8 cellular contexts compared by ENCODE assay signal in the genomic region with DNA sequence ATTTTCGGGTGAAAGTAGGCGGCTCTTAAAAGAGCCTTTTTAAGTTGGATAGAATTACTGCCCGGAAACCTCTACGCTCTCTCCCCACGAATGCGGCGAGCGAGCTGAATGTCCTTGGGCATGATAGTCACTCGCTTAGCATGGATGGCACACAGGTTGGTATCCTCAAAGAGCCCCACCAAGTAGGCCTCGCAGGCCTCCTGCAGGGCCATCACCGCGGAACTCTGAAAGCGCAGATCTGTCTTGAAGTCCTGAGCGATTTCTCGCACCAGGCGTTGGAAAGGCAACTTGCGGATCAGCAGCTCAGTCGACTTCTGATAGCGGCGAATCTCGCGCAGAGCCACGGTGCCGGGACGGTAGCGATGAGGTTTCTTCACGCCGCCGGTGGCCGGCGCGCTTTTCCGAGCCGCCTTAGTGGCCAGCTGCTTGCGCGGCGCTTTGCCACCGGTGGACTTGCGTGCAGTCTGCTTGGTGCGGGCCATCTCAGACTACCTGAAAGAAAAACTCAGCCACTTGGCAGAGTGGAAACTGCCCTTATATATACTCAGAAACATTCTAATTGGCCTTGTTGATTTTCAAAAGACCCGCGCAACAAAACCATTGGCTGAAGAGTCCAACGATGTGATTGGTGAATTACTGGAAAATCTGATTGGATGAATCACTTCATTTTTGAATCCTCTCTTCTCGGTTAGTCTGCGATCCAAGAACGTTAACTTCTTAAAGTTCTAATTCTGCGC.
DNase-seq lines count a peak whose midpoint lies in the region; ATAC-seq and TF ChIP-seq lines count a peak whose summit lies in the region.

No MANE protein-coding gene starts in this region.

- CTCF ChIA-PET in CD4-positive, alpha-beta T cell (lab: Charles Lee): interaction anchor here (0.7 to 5.6 kb wide), 16 partner anchors 13 to 325 kb away, joined by 3 to 27 read pairs (median 5); a partner anchor contains a TSS

- no peaks in the 10 kb centered on the region for H3K36me3 ChIP-seq in left ventricle myocardium inferior

- peaks cover 7% of the 10 kb centered on the region for H3K4me1 Mint-ChIP-seq in CD4-positive, alpha-beta T cell (ENCODE audit: low read depth)
- peaks cover 30% of the 10 kb centered on the region for H3K4me1 Mint-ChIP-seq in activated naive CD8-positive, alpha-beta T cell treated with anti-CD3 and anti-CD28 coated beads, Interleukin-2, amount 50 U/mL, for 24 hours

- H3K9me3 ChIP-seq in CD4-positive, alpha-beta T cell (ENCODE audit: control insufficient read depth, low read length): no peaks in the 10 kb centered on the region
- no peaks in the 10 kb centered on the region for H3K9me3 ChIP-seq in left ventricle myocardium inferior (replicated peaks)

- no peaks in the 10 kb centered on the region for H3K9me3 Mint-ChIP-seq in CD4-positive, alpha-beta T cell
- no peaks in the 10 kb centered on the region for H3K9me3 Mint-ChIP-seq in activated naive CD8-positive, alpha-beta T cell treated with anti-CD3 and anti-CD28 coated beads, Interleukin-2, amount 50 U/mL, for 24 hours

- no peaks in the 10 kb centered on the region for H3K27me3 ChIP-seq in CD4-positive, alpha-beta T cell (ENCODE audit: control insufficient read depth, insufficient read depth, low read length)
- peaks cover 85% of the 10 kb centered on the region for H3K27me3 ChIP-seq in left ventricle myocardium inferior (ENCODE audit: low read depth)

- H3K4me1 ChIP-seq in left ventricle myocardium inferior: peaks cover 36% of the 10 kb centered on the region

- no peaks in the 10 kb centered on the region for H3K36me3 Mint-ChIP-seq in CD4-positive, alpha-beta T cell (ENCODE audit: low read depth)
- H3K36me3 Mint-ChIP-seq in activated naive CD8-positive, alpha-beta T cell treated with anti-CD3 and anti-CD28 coated beads, Interleukin-2, amount 50 U/mL, for 24 hours (ENCODE audit: low read depth): peaks cover 3% of the 10 kb centered on the region

- H3K4me3 ChIP-seq in left ventricle myocardium inferior: peak overlapping the region; percentile 62

- no peak overlapping the region for H3K4me3 Mint-ChIP-seq in CD4-positive, alpha-beta T cell
- H3K4me3 Mint-ChIP-seq in activated naive CD8-positive, alpha-beta T cell treated with anti-CD3 and anti-CD28 coated beads, Interleukin-2, amount 50 U/mL, for 24 hours: no peak overlapping the region

- no peak for TF ChIP-seq CTCF in CD4-positive, alpha-beta T cell (IDR thresholded peaks at IDR 0.05)
- no peak for TF ChIP-seq CTCF in left ventricle myocardium inferior (IDR thresholded peaks at IDR 0.05; ENCODE audit: borderline replicate concordance)

- no peak overlapping the region for H3K27ac Mint-ChIP-seq in CD4-positive, alpha-beta T cell
- no peak overlapping the region for H3K27ac Mint-ChIP-seq in activated naive CD8-positive, alpha-beta T cell treated with anti-CD3 and anti-CD28 coated beads, Interleukin-2, amount 50 U/mL, for 24 hours

- no peaks in the 10 kb centered on the region for H3K27me3 Mint-ChIP-seq in CD4-positive, alpha-beta T cell
- peaks cover 3% of the 10 kb centered on the region for H3K27me3 Mint-ChIP-seq in activated naive CD8-positive, alpha-beta T cell treated with anti-CD3 and anti-CD28 coated beads, Interleukin-2, amount 50 U/mL, for 24 hours

- POLR2A ChIA-PET in CD4-positive, alpha-beta T cell (lab: Charles Lee): interaction anchor here (0.7 to 8.4 kb wide), 30 partner anchors 9 to 1566 kb away, joined by 3 to 463 read pairs (median 34); partner anchors contain the start of gene HMGN4

- peak; percentile 60 to 77 (median 74) for DNase-seq in CD4-positive, alpha-beta T cell
- DNase-seq in KBM-7 (peak; percentile 98), SW480 (ENCODE audit: low spot score) (peak; percentile 92), left ventricle myocardium inferior (peak; percentile 17), putamen (ENCODE audit: low spot score) (peak; percentile 56)
- DNase-seq in activated naive CD8-positive, alpha-beta T cell treated with anti-CD3 and anti-CD28 coated beads, Interleukin-2, amount 50 U/mL, for 24 hours: peak; percentile 80

- intact Hi-C loops in CD4-positive, alpha-beta T cell (cut with DNase I, micrococcal nuclease): loop anchor here (2.0 to 5.0 kb wide), 4 partner anchors 30 to 244 kb away; a partner anchor contains a TSS
- intact Hi-C loops in left ventricle myocardium inferior (cut with micrococcal nuclease): no loop called here

- H3K27ac ChIP-seq in CD4-positive, alpha-beta T cell (ENCODE audit: low read depth, low read length): peak overlapping the region; percentile 84
- peak overlapping the region; percentile 81 for H3K27ac ChIP-seq in left ventricle myocardium inferior (replicated peaks)

- ATAC-seq in CD4-positive, alpha-beta T cell (ENCODE audit: poor library complexity): peak; percentile 25
- peak; percentile 41 for ATAC-seq in GM19463 (IDR thresholded peaks at IDR 0.05; ENCODE audit: unreplicated experiment)
- ATAC-seq in activated naive CD8-positive, alpha-beta T cell treated with anti-CD3 and anti-CD28 coated beads, Interleukin-2, amount 50 U/mL, for 24 hours: peak; percentile 40
- ATAC-seq in GM21367 (IDR thresholded peaks at IDR 0.05; ENCODE audit: unreplicated experiment): no peak

- in situ Hi-C loops in KBM-7 (cut with MboI; ENCODE audit: low pct_unique_long_range_greater_than_20kb, low sequenced_read_pairs): no loop called here

Comparison
In these comparisons a context has a peak if more than half of its experiments do, and no peak if none do; other contexts are left out.
1. DNase-seq: peak in every context shown above with its lines; median percentile 98 in KBM-7; 92 in SW480; 80 in activated naive CD8-positive, alpha-beta T cell treated with anti-CD3 and anti-CD28 coated beads, Interleukin-2, amount 50 U/mL, for 24 hours; 74 in CD4-positive, alpha-beta T cell; 56 in putamen; 17 in left ventricle myocardium inferior.